1 cellular context compared by ENCODE assay signal in the genomic region with DNA sequence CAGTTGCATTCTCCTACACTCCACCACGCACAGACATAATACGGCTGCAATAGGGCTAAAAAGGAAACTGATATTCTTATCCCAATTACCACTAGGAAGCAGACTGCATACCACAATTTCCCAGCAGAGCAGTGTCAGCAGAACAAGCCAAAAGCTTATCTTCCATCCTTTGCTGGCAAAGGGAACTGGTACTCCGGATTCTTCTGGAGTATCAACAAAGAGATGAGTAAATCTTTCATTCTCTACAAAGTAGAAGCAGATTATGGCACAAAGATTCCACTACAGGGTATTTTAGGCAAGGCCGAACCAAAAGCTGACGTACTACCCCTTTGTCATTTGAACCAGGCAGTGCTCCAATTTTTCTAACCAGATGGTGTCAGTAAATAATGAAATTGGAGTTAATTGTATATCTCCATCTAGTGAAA.
TF ChIP-seq lines count a peak whose summit lies in the region.

No MANE protein-coding gene starts in this region.

TF ChIP-seq in endothelial cell of umbilical vein, 7 proteins besides CTCF, POLR2A, EP300 and RAD21 (continued from another document):
- no peak for TF ChIP-seq FOS (IDR thresholded peaks at IDR 0.05; ENCODE audit: borderline replicate concordance, insufficient read depth, low read length)
- TF ChIP-seq GATA2 (IDR thresholded peaks at IDR 0.05; ENCODE audit: insufficient read depth, insufficient read length, low read depth, low read length), result no peak
- TF ChIP-seq JUN (IDR thresholded peaks at IDR 0.05; ENCODE audit: borderline replicate concordance, insufficient read depth, insufficient read length, low read depth), result no peak
